29 cellular contexts compared by ENCODE assay signal in genomic region chr3:180239939-180240338, GRCh38.
"Had no signal": no experiment of that assay in that cellular context is flagged by ENCODE, and none has a peak within 500 bp of the region (broad histone marks: within the 10 kb centered on the region; RNA-seq: fewer than 3 reads in every experiment).

No MANE protein-coding gene starts in this region.

- H3K27me3 ChIP-seq: right lobe of liver, sigmoid colon, stomach, thyroid gland, tibial nerve, upper lobe of left lung, vagina had no signal

- H3K4me1 Mint-ChIP-seq: naive thymus-derived CD8-positive, alpha-beta T cell; nephron progenitor cell; neural crest cell; stimulated activated effector memory CD8-positive, alpha-beta T cell treated with anti-CD3 and anti-CD28 coated beads, Interleukin-12 subunit alpha, Interleukin-12 subunit beta, amount 100 ng/mL, for 72 hours; stimulated activated naive B cell treated with anti-CD40 and anti-IgM and Interleukin-4, amounts not matched to agents 10 μg/mL and 1 μg/mL and 100 μg/mL, for 72 hours had no signal

- H3K9ac ChIP-seq: parathyroid adenoma had no signal

- DNase-seq: naive thymus-derived CD8-positive, alpha-beta T cell; nephron progenitor cell; occipital lobe; posterior cingulate gyrus; psoas muscle; right cardiac atrium; right lobe of liver; sigmoid colon; small intestine; stimulated activated CD4-positive, alpha-beta T cell treated with anti-CD3 and anti-CD28 coated beads, Interleukin-15, amount 100 ng/mL, for 24 hours; stimulated activated CD4-positive, alpha-beta T cell treated with anti-CD3 and anti-CD28 coated beads, Interleukin-2, amount 100 ng/mL, for 24 hours; stimulated activated CD4-positive, alpha-beta T cell treated with anti-CD3 and anti-CD28 coated beads, Interleukin-2, amount 100 ng/mL, for 48 hours; stimulated activated CD4-positive, alpha-beta T cell treated with anti-CD3 and anti-CD28 coated beads, Interleukin-4, amount 100 ng/mL, for 24 hours; stimulated activated naive B cell treated with anti-CD40 and anti-IgM and Interleukin-4, amounts not matched to agents 10 μg/mL and 1 μg/mL and 100 μg/mL, for 72 hours; stimulated activated naive CD4-positive, alpha-beta T cell treated with Interleukin-2 at 50 U/mL for 16 hours; stomach; thyroid gland; trophoblast cell; upper lobe of left lung had no signal

- H3K27me3 Mint-ChIP-seq: naive thymus-derived CD8-positive, alpha-beta T cell; natural killer cell treated with Interleukin-12 subunit alpha and Interleukin-12 subunit beta and Interleukin-15 and Interleukin-18, amount 100 ng/mL, for 72 hours; progenitor cell of endocrine pancreas; stimulated activated naive B cell treated with anti-CD40 and anti-IgM and Interleukin-4, amounts not matched to agents 10 μg/mL and 1 μg/mL and 100 μg/mL, for 72 hours; stimulated activated naive CD8-positive, alpha-beta T cell treated with anti-CD3 and anti-CD28 coated beads, Interleukin-15, Interleukin-2, amounts not matched to agents 100 ng/mL and 50 ng/mL, for 24 hours had no signal

- ATAC-seq: naive thymus-derived CD8-positive, alpha-beta T cell; natural killer cell treated with Interleukin-12 subunit alpha and Interleukin-12 subunit beta and Interleukin-15 and Interleukin-18, amount 100 ng/mL, for 72 hours; psoas muscle; right cardiac atrium; right lobe of liver; stimulated activated effector memory CD8-positive, alpha-beta T cell treated with anti-CD3 and anti-CD28 coated beads, Interleukin-12 subunit alpha, Interleukin-12 subunit beta, amount 100 ng/mL, for 72 hours; stimulated activated naive B cell treated with anti-CD40 and anti-IgM and Interleukin-4, amounts not matched to agents 10 μg/mL and 1 μg/mL and 100 μg/mL, for 72 hours had no signal

- H3K4me3 Mint-ChIP-seq: naive thymus-derived CD8-positive, alpha-beta T cell; natural killer cell treated with Interleukin-12 subunit alpha and Interleukin-12 subunit beta and Interleukin-15 and Interleukin-18, amount 100 ng/mL, for 72 hours; nephron progenitor cell; neural crest cell; stimulated activated effector memory CD8-positive, alpha-beta T cell treated with anti-CD3 and anti-CD28 coated beads, Interleukin-12 subunit alpha, Interleukin-12 subunit beta, amount 100 ng/mL, for 72 hours; stimulated activated naive B cell treated with anti-CD40 and anti-IgM and Interleukin-4, amounts not matched to agents 10 μg/mL and 1 μg/mL and 100 μg/mL, for 72 hours; stimulated activated naive CD8-positive, alpha-beta T cell treated with anti-CD3 and anti-CD28 coated beads, Interleukin-15, Interleukin-2, amounts not matched to agents 100 ng/mL and 50 ng/mL, for 24 hours had no signal

- H3K36me3 ChIP-seq: right lobe of liver, sigmoid colon, stomach, thoracic aorta, thyroid gland, tibial nerve, upper lobe of left lung, vagina had no signal

- H3K4me3 ChIP-seq: psoas muscle, right lobe of liver, sigmoid colon, stomach, thoracic aorta, thyroid gland, tibial nerve, upper lobe of left lung, vagina had no signal

- H3K36me3 Mint-ChIP-seq: stimulated activated effector memory CD8-positive, alpha-beta T cell treated with anti-CD3 and anti-CD28 coated beads, Interleukin-12 subunit alpha, Interleukin-12 subunit beta, amount 100 ng/mL, for 72 hours; stimulated activated naive B cell treated with anti-CD40 and anti-IgM and Interleukin-4, amounts not matched to agents 10 μg/mL and 1 μg/mL and 100 μg/mL, for 72 hours had no signal

- H3K9me3 ChIP-seq: psoas muscle, right lobe of liver, sigmoid colon, thoracic aorta, thyroid gland, vagina had no signal

- H3K27ac ChIP-seq: parathyroid adenoma, psoas muscle, right lobe of liver, sigmoid colon, stomach, thoracic aorta, thyroid gland, tibial nerve, upper lobe of left lung, vagina had no signal

- FAIRE-seq: small intestine, urothelium cell line had no signal

- H3K79me2 ChIP-seq: parathyroid adenoma had no signal

- H3K27ac Mint-ChIP-seq: naive thymus-derived CD8-positive, alpha-beta T cell; natural killer cell treated with Interleukin-12 subunit alpha and Interleukin-12 subunit beta and Interleukin-15 and Interleukin-18, amount 100 ng/mL, for 72 hours; nephron progenitor cell; progenitor cell of endocrine pancreas; stimulated activated effector memory CD8-positive, alpha-beta T cell treated with anti-CD3 and anti-CD28 coated beads, Interleukin-12 subunit alpha, Interleukin-12 subunit beta, amount 100 ng/mL, for 72 hours; stimulated activated naive B cell treated with anti-CD40 and anti-IgM and Interleukin-4, amounts not matched to agents 10 μg/mL and 1 μg/mL and 100 μg/mL, for 72 hours; stimulated activated naive CD8-positive, alpha-beta T cell treated with anti-CD3 and anti-CD28 coated beads, Interleukin-15, Interleukin-2, amounts not matched to agents 100 ng/mL and 50 ng/mL, for 24 hours had no signal

- H3K4me1 ChIP-seq: psoas muscle, right lobe of liver, sigmoid colon, stomach, thyroid gland, tibial nerve, upper lobe of left lung, vagina had no signal
